21 cellular contexts compared by ENCODE assay signal in the genomic region with DNA sequence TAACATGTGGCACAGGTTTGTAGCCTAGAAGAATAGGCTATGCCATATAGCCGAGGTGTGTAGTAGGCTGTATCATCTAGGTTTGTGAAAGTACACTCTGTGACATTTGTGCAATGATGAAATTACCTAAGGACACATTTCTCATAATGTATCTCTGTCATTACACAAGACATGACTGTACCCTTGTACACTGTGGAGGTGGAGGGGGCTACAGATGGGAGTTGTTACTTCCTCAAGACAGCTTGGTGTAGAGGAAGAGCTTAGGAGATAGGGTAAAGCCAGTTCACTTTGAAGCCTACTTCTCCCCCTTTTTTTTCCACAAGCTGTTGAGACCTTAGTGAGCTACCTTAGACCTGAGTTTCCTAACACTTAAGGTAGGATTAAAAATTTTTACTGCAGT. TPM values are rescaled to one million over a fixed set of nuclear protein-coding genes. Genes with fewer than 3 reads are reported as not detected.
A peak's percentile ranks its signal among the peaks of the same experiment; 100 is the strongest.
DNase-seq lines count a peak whose midpoint lies in the region; ATAC-seq and TF ChIP-seq lines count a peak whose summit lies in the region.
"Had no signal": no experiment of that assay in that cellular context is flagged by ENCODE, and none has a peak within 500 bp of the region (broad histone marks: within the 10 kb centered on the region; RNA-seq: fewer than 3 reads in every experiment).

No MANE protein-coding gene starts in this region.

- no TSS peak for BruUV-seq in Calu3 (replicated peaks; lab: Mats Ljungman, UMichigan)

- peaks cover 20% of the 10 kb centered on the region for H3K4me1 ChIP-seq in lower lobe of right lung
- H3K4me1 ChIP-seq: BLaER1 had no signal

- H3K4me3 Mint-ChIP-seq in Calu3 (ENCODE audit: low read depth, unreplicated experiment): no peak overlapping the region
- H3K4me3 Mint-ChIP-seq in activated naive CD4-positive, alpha-beta T cell treated with anti-CD3 and anti-CD28 coated beads, Interleukin-2, amount 10 ng/mL, durations not matched to agents 7 days and 5 days: no peak overlapping the region
- H3K4me3 Mint-ChIP-seq: CD14-positive monocyte; CD8-positive, alpha-beta T cell; IgD-negative memory B cell had no signal

- no peak overlapping the region for H3K27ac ChIP-seq in lower lobe of right lung
- H3K27ac ChIP-seq: BLaER1, GM23248, HL-60 had no signal

- H3K27me3 ChIP-seq in lower lobe of right lung (ENCODE audit: low read depth): no peaks in the 10 kb centered on the region
- H3K27me3 ChIP-seq: BLaER1 had no signal

- no peaks in the 10 kb centered on the region for H3K27me3 Mint-ChIP-seq in Calu3 (ENCODE audit: unreplicated experiment)
- no peaks in the 10 kb centered on the region for H3K27me3 Mint-ChIP-seq in activated naive CD4-positive, alpha-beta T cell treated with anti-CD3 and anti-CD28 coated beads, Interleukin-2, amount 10 ng/mL, durations not matched to agents 7 days and 5 days

- H3K4me1 Mint-ChIP-seq in Calu3 (ENCODE audit: low read depth, unreplicated experiment): peaks cover 40% of the 10 kb centered on the region
- H3K4me1 Mint-ChIP-seq in activated naive CD4-positive, alpha-beta T cell treated with anti-CD3 and anti-CD28 coated beads, Interleukin-2, amount 10 ng/mL, durations not matched to agents 7 days and 5 days: no peaks in the 10 kb centered on the region
- H3K4me1 Mint-ChIP-seq: IgD-negative memory B cell had no signal

- CTCF ChIA-PET in Calu3 (lab: Charles Lee): no interaction called here
- CTCF ChIA-PET in activated naive CD4-positive, alpha-beta T cell treated with anti-CD3 and anti-CD28 coated beads, Interleukin-2, amount 10 ng/mL, durations not matched to agents 7 days and 5 days (lab: Charles Lee): interaction anchor here (0.6 to 1.5 kb wide), 5 partner anchors 8 to 419 kb away, joined by 3 to 9 read pairs (median 3); no protein-coding TSS in a partner anchor

- ATAC-seq in lower lobe of right lung (peak; percentile 39 to 49), GM19455 (IDR thresholded peaks at IDR 0.05; ENCODE audit: unreplicated experiment) (no peak), GM21786 (IDR thresholded peaks at IDR 0.05; ENCODE audit: unreplicated experiment) (no peak)
- ATAC-seq: CD8-positive, alpha-beta T cell; GM12878 had no signal

- no peak overlapping the region for H3K4me3 ChIP-seq in lower lobe of right lung
- H3K4me3 ChIP-seq: BLaER1, GM12878, GM23248 had no signal

- no peaks in the 10 kb centered on the region for H3K9me3 ChIP-seq in lower lobe of right lung
- H3K9me3 ChIP-seq: BLaER1 had no signal

- DNase-seq in Calu3 (no peak), MV-4-11 (lab: John Stamatoyannopoulos, UW) (peak; percentile 7), NOMO-1 treated with dmso at 0.1 percent for 144 hours (lab: John Stamatoyannopoulos, UW; ENCODE audit: unreplicated experiment) (peak; percentile 57), lower lobe of right lung (no peak), H4 (ENCODE audit: low spot score) (no peak)
- no peak for DNase-seq in activated naive CD4-positive, alpha-beta T cell treated with anti-CD3 and anti-CD28 coated beads, Interleukin-2, amount 10 ng/mL, durations not matched to agents 7 days and 5 days
- DNase-seq: 8988T; CD8-positive, alpha-beta T cell; DMS 273 treated with DMSO at 0.1 percent for 48 hours; DMS53; DND-41; EL; GM23248; HCEC 1CT had no signal

- TF ChIP-seq CTCF in Calu3 (IDR thresholded peaks at IDR 0.05; ENCODE audit: unreplicated experiment): no peak
- no peak for TF ChIP-seq CTCF in lower lobe of right lung (IDR thresholded peaks at IDR 0.05)

- no peaks in the 10 kb centered on the region for H3K9me3 Mint-ChIP-seq in Calu3 (ENCODE audit: low read depth, unreplicated experiment)
- no peaks in the 10 kb centered on the region for H3K9me3 Mint-ChIP-seq in activated naive CD4-positive, alpha-beta T cell treated with anti-CD3 and anti-CD28 coated beads, Interleukin-2, amount 10 ng/mL, durations not matched to agents 7 days and 5 days
- H3K9me3 Mint-ChIP-seq: CD14-positive monocyte; CD8-positive, alpha-beta T cell; IgD-negative memory B cell had no signal

- peaks cover 30% of the 10 kb centered on the region for H3K36me3 ChIP-seq in lower lobe of right lung

- intact Hi-C loops in Calu3 (cut with micrococcal nuclease; ENCODE audit: unreplicated experiment) (no loop called here), lower lobe of right lung (cut with DNase I) (no loop called here)

- no peaks in the 10 kb centered on the region for H3K36me3 Mint-ChIP-seq in Calu3 (ENCODE audit: insufficient read depth, unreplicated experiment)
- H3K36me3 Mint-ChIP-seq in activated naive CD4-positive, alpha-beta T cell treated with anti-CD3 and anti-CD28 coated beads, Interleukin-2, amount 10 ng/mL, durations not matched to agents 7 days and 5 days: no peaks in the 10 kb centered on the region
- H3K36me3 Mint-ChIP-seq: CD14-positive monocyte, IgD-negative memory B cell had no signal

- peak overlapping the region; percentile 88 for H3K27ac Mint-ChIP-seq in Calu3 (ENCODE audit: unreplicated experiment)
- H3K27ac Mint-ChIP-seq in activated naive CD4-positive, alpha-beta T cell treated with anti-CD3 and anti-CD28 coated beads, Interleukin-2, amount 10 ng/mL, durations not matched to agents 7 days and 5 days: no peak overlapping the region
- H3K27ac Mint-ChIP-seq: CD8-positive, alpha-beta T cell; IgD-negative memory B cell had no signal

RNA-seq across cellular contexts. Expression of a gene that starts 59.6 kb away (rescaled TPM):
- 10.3 and 12.8 TPM in 2 replicates for total RNA-seq in Calu3 (2022)
- total RNA-seq in lower lobe of right lung: 12.0 TPM
- 17.4 and 19.8 TPM in 2 replicates for total RNA-seq in H4 (2014; rRNA removed; shearing (Covaris generic))

Comparison
In these comparisons a context has a peak if more than half of its experiments do, and no peak if none do; other contexts are left out.
1. DNase-seq: peak in MV-4-11 (single experiment) and NOMO-1 treated with dmso at 0.1 percent for 144 hours (single experiment); none in Calu3 (single experiment), lower lobe of right lung (single experiment), H4 (single experiment) and activated naive CD4-positive, alpha-beta T cell treated with anti-CD3 and anti-CD28 coated beads, Interleukin-2, amount 10 ng/mL, durations not matched to agents 7 days and 5 days (single experiment).
2. ATAC-seq: peak in lower lobe of right lung (2 of 2); none in GM19455 (single experiment) and GM21786 (single experiment).